ENCODE assay signal across 1 cellular context in the genomic region with DNA sequence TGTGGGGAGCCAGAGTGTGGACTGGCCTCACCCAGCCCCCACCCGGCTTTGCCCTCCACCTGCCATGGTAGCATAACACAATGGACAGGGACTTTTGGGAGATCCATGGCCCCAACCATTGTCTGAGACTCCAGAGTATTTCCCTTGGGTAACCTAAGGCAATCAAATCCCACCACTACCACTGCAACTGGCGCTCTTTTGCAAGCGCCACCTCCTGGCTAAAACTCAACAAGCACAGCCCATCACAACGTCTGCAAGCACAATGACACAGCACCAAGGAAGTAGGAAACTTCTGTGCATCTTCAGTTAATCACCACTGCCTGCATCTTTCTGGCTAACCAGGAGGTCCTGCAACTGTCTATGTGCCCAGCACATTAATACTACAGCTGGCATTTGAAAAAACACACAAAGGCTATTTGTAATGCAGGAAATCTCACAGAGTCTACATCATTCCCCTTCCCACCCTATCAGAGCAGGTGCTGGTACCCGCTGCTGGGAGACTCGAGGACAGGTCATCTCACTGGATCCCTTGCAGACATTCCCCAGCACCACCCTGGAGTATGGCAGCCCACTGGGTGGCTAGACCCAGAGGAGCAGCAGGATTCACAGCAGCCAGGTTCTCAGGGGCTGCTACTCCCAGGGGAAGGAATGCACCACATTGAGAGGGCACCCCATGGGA.
TF ChIP-seq lines count a peak whose summit lies in the region.

No MANE protein-coding gene starts in this region.

TF ChIP-seq in WTC11, 78 proteins besides CTCF, POLR2A, EP300 and RAD21 (continued from another document):
- no peak for TF ChIP-seq NFE2L1 (CRISPR knock-in tag; IDR thresholded peaks at IDR 0.05)
- no peak for TF ChIP-seq ZNF263 (CRISPR knock-in tag; IDR thresholded peaks at IDR 0.05; ENCODE audit: low read depth)
- TF ChIP-seq SMAD3 (CRISPR knock-in tag; IDR thresholded peaks at IDR 0.05; ENCODE audit: borderline replicate concordance), result no peak
- no peak for TF ChIP-seq PRDM15 (CRISPR knock-in tag; IDR thresholded peaks at IDR 0.05)
- TF ChIP-seq TEAD4 (CRISPR knock-in tag; IDR thresholded peaks at IDR 0.05), result no peak
- no peak for TF ChIP-seq ZNF138 (CRISPR knock-in tag; conservative IDR thresholded peaks at IDR 0.05)
